In genomic region chr2:215747244-215747620, GRCh38 we compare ENCODE assay signal across 20 cellular contexts.
DNase-seq lines count a peak whose midpoint lies in the region; ATAC-seq and TF ChIP-seq lines count a peak whose summit lies in the region.
"Had no signal": no experiment of that assay in that cellular context is flagged by ENCODE, and none has a peak within 500 bp of the region (broad histone marks: within the 10 kb centered on the region; RNA-seq: fewer than 3 reads in every experiment).

No MANE protein-coding gene starts in this region.

- H3K36me3 Mint-ChIP-seq in activated T-cell treated with anti-CD3 and anti-CD28 coated beads, Interleukin-2, amount 50 U/mL, for 72 hours (ENCODE audit: insufficient read depth in 2 of 2), result no peaks in the 10 kb centered on the region
- H3K36me3 Mint-ChIP-seq: activated CD8-positive, alpha-beta memory T cell treated with anti-CD3 and anti-CD28 coated beads, Interleukin-2, amount 10 ng/mL, durations not matched to agents 7 days and 5 days; CD8-positive, alpha-beta memory T cell had no signal

- in situ Hi-C loops in KBM-7 (cut with MboI; ENCODE audit: low pct_unique_long_range_greater_than_20kb, low sequenced_read_pairs), result no loop called here

- H3K27ac ChIP-seq in RWPE2 (ENCODE audit: poor library complexity, severe bottlenecking) (no peak overlapping the region), upper lobe of right lung (no peak overlapping the region)
- H3K27ac ChIP-seq: parathyroid adenoma had no signal

- peaks cover 3% of the 10 kb centered on the region in 2 donors for H3K9me3 Mint-ChIP-seq in activated T-cell treated with anti-CD3 and anti-CD28 coated beads, Interleukin-2, amount 50 U/mL, for 72 hours
- H3K9me3 Mint-ChIP-seq: activated CD4-positive, alpha-beta T cell treated with anti-CD3 and anti-CD28 coated beads, Interleukin-2, amount 10 ng/mL, durations not matched to agents 24 days and 14 days; CD8-positive, alpha-beta memory T cell had no signal

- peaks cover 8% of the 10 kb centered on the region for H3K27me3 Mint-ChIP-seq in activated T-cell treated with anti-CD3 and anti-CD28 coated beads, Interleukin-2, amount 50 U/mL, for 72 hours (ENCODE audit: low read depth)
- H3K27me3 Mint-ChIP-seq: activated CD4-positive, alpha-beta T cell treated with anti-CD3 and anti-CD28 coated beads, Interleukin-2, amount 10 ng/mL, durations not matched to agents 24 days and 14 days had no signal

- H3K27me3 ChIP-seq in RWPE2 (ENCODE audit: insufficient read depth, poor library complexity, severe bottlenecking) (no peaks in the 10 kb centered on the region), upper lobe of right lung (no peaks in the 10 kb centered on the region)

- H3K9me3 ChIP-seq in RWPE2 (ENCODE audit: severe bottlenecking) (no peaks in the 10 kb centered on the region), upper lobe of right lung (no peaks in the 10 kb centered on the region)

- H3K36me3 ChIP-seq in RWPE2 (ENCODE audit: low read depth), result no peaks in the 10 kb centered on the region
- H3K36me3 ChIP-seq in upper lobe of right lung, result no peaks in the 10 kb centered on the region

- DNase-seq in activated T-cell treated with anti-CD3 and anti-CD28 coated beads, Interleukin-2, amount 50 U/mL, for 72 hours, result no peak
- DNase-seq in activated T-cell treated with anti-CD3 and anti-CD28 coated beads, Interleukin-2, amount 50 U/mL, for 1 hour, result no peak
- DNase-seq in RWPE2 (ENCODE audit: low spot score) (no peak), fibroblast of mammary gland (ENCODE audit: low read depth) (peak; percentile 75), renal cortical epithelial cell (ENCODE audit: low read depth) (peak; percentile 72), upper lobe of right lung (no peak), KBM-7 (no peak)
- DNase-seq in stimulated activated CD4-positive, alpha-beta T cell treated with anti-CD3 and anti-CD28 coated beads, Interleukin-4, amount 100 ng/mL, for 24 hours, result no peak
- DNase-seq: activated CD8-positive, alpha-beta memory T cell treated with anti-CD3 and anti-CD28 coated beads, Interleukin-2, amount 10 ng/mL, durations not matched to agents 7 days and 5 days; CD8-positive, alpha-beta memory T cell; head of caudate nucleus; KG1; NCI-H1436 treated with DMSO at 0.1 percent for 48 hours; NCI-H774; right cardiac atrium; trophoblast cell had no signal

- H3K4me3 Mint-ChIP-seq in activated T-cell treated with anti-CD3 and anti-CD28 coated beads, Interleukin-2, amount 50 U/mL, for 72 hours, result peak overlapping the region; percentile 70 to 72
- H3K4me3 Mint-ChIP-seq: activated CD4-positive, alpha-beta T cell treated with anti-CD3 and anti-CD28 coated beads, Interleukin-2, amount 10 ng/mL, durations not matched to agents 24 days and 14 days; activated CD8-positive, alpha-beta memory T cell treated with anti-CD3 and anti-CD28 coated beads, Interleukin-2, amount 10 ng/mL, durations not matched to agents 7 days and 5 days; activated naive CD8-positive, alpha-beta T cell; CD8-positive, alpha-beta memory T cell; neural crest cell had no signal

- TF ChIP-seq CTCF in RWPE2 (IDR thresholded peaks at IDR 0.05; ENCODE audit: poor library complexity, severe bottlenecking), result no peak
- no peak for TF ChIP-seq CTCF in fibroblast of mammary gland (conservative IDR thresholded peaks at IDR 0.05; ENCODE audit: control insufficient read depth, insufficient read depth, low read depth, low read length)
- TF ChIP-seq CTCF in upper lobe of right lung (IDR thresholded peaks at IDR 0.05), result no peak

- peak; percentile 38 to 48 for ATAC-seq in activated T-cell treated with anti-CD3 and anti-CD28 coated beads, Interleukin-2, amount 50 U/mL, for 72 hours (replicated peaks in 1 of 2)
- ATAC-seq in RWPE2 (ENCODE audit: low read depth) (peak; percentile 61), upper lobe of right lung (no peak)
- ATAC-seq: activated CD8-positive, alpha-beta memory T cell treated with anti-CD3 and anti-CD28 coated beads, Interleukin-2, amount 10 ng/mL, durations not matched to agents 7 days and 5 days; right cardiac atrium had no signal

- peaks cover 95% of the 10 kb centered on the region for H3K4me1 Mint-ChIP-seq in activated T-cell treated with anti-CD3 and anti-CD28 coated beads, Interleukin-2, amount 50 U/mL, for 72 hours (ENCODE audit: low read depth)

- intact Hi-C loops in upper lobe of right lung (cut with DNase I), result no loop called here

- H3K4me1 ChIP-seq in RWPE2 (ENCODE audit: insufficient read depth, poor library complexity, severe bottlenecking) (peaks cover 7% of the 10 kb centered on the region), upper lobe of right lung (peaks cover 8% of the 10 kb centered on the region)

- peak overlapping the region; percentile 75 for H3K27ac Mint-ChIP-seq in activated T-cell treated with anti-CD3 and anti-CD28 coated beads, Interleukin-2, amount 50 U/mL, for 72 hours
- H3K27ac Mint-ChIP-seq: activated CD4-positive, alpha-beta T cell treated with anti-CD3 and anti-CD28 coated beads, Interleukin-2, amount 10 ng/mL, durations not matched to agents 24 days and 14 days; activated CD8-positive, alpha-beta memory T cell treated with anti-CD3 and anti-CD28 coated beads, Interleukin-2, amount 10 ng/mL, durations not matched to agents 7 days and 5 days; CD8-positive, alpha-beta memory T cell had no signal

- H3K4me3 ChIP-seq in RWPE2 (ENCODE audit: severe bottlenecking) (no peak overlapping the region), fibroblast of mammary gland (ENCODE audit: control insufficient read depth, low read depth, low read length) (no peak overlapping the region), upper lobe of right lung (no peak overlapping the region)

Comparison
In these comparisons a context has a peak if more than half of its experiments do, and no peak if none do; other contexts are left out.
1. DNase-seq: peak in fibroblast of mammary gland (single experiment) and renal cortical epithelial cell (single experiment); none in activated T-cell treated with anti-CD3 and anti-CD28 coated beads, Interleukin-2, amount 50 U/mL, for 72 hours (0 of 2), activated T-cell treated with anti-CD3 and anti-CD28 coated beads, Interleukin-2, amount 50 U/mL, for 1 hour (single experiment), RWPE2 (single experiment), stimulated activated CD4-positive, alpha-beta T cell treated with anti-CD3 and anti-CD28 coated beads, Interleukin-4, amount 100 ng/mL, for 24 hours (single experiment), upper lobe of right lung (single experiment) and KBM-7 (single experiment).